Comparison of ENCODE assay signal across 7 cellular contexts in genomic region chr7:112940314-112940732, GRCh38.
DNase-seq lines count a peak whose midpoint lies in the region; ATAC-seq and TF ChIP-seq lines count a peak whose summit lies in the region.

No MANE protein-coding gene starts in this region.

- H3K27ac ChIP-seq in SU-DHL-6 (ENCODE audit: low read depth, low read length) (0 out of 2 replicates have a peak overlapping the region, but pooled peaks have one; percentile 38), gastroesophageal sphincter (peak overlapping the region; percentile 79 to 88 (median 82))

- H3K4me1 ChIP-seq in gastroesophageal sphincter = peaks cover 0 to 38% (median 7%) of the 10 kb centered on the region in 3 donors

- peaks cover under 1% of the 10 kb centered on the region; the same call in 1 of the 2 replicates for H3K27me3 ChIP-seq in SU-DHL-6 (ENCODE audit: low read length)
- no peaks in the 10 kb centered on the region for H3K27me3 ChIP-seq in gastroesophageal sphincter

- peak overlapping the region; percentile 100 for H2AFZ ChIP-seq in SU-DHL-6 (ENCODE audit: low read depth, low read length, severe bottlenecking)

- no peaks in the 10 kb centered on the region; the same call in 1 of the 2 replicates for H3K79me2 ChIP-seq in SU-DHL-6 (ENCODE audit: insufficient read depth, low read length)

- no peaks in the 10 kb centered on the region for H3K9me2 ChIP-seq in SU-DHL-6 (replicated peaks; ENCODE audit: insufficient read depth, low read length)

- peak overlapping the region; percentile 92 for H3K4me2 ChIP-seq in SU-DHL-6 (ENCODE audit: low read depth, low read length, poor library complexity, severe bottlenecking)

- TF ChIP-seq EP300 in gastroesophageal sphincter (IDR thresholded peaks at IDR 0.05) = no peak

- ATAC-seq in GM19025 (IDR thresholded peaks at IDR 0.05; ENCODE audit: low read depth, unreplicated experiment) (peak; percentile 28), HG02870 (IDR thresholded peaks at IDR 0.05; ENCODE audit: unreplicated experiment) (peak; percentile 37), gastroesophageal sphincter (peak; percentile 48), sciatic nerve (peak; percentile 70)

- no peaks in the 10 kb centered on the region for H3K36me3 ChIP-seq in SU-DHL-6 (ENCODE audit: low read length)
- no peaks in the 10 kb centered on the region for H3K36me3 ChIP-seq in gastroesophageal sphincter

- H4K20me1 ChIP-seq in SU-DHL-6 (ENCODE audit: low read depth, low read length) = no peaks in the 10 kb centered on the region

- DNase-seq in sciatic nerve (ENCODE audit: low spot score) (no peak), cerebellum (ENCODE audit: low spot score) (no peak), 8988T (no peak)

- intact Hi-C loops in sciatic nerve (cut with DNase I) = no loop called here

- H3K4me3 ChIP-seq in SU-DHL-6 (ENCODE audit: insufficient read depth, low read length, poor library complexity, severe bottlenecking) = peak overlapping the region; percentile 71
- peak overlapping the region; percentile 62 to 71 for H3K4me3 ChIP-seq in gastroesophageal sphincter

- no peaks in the 10 kb centered on the region for H3K9me3 ChIP-seq in SU-DHL-6 (ENCODE audit: insufficient read depth, low read length)
- no peaks in the 10 kb centered on the region for H3K9me3 ChIP-seq in gastroesophageal sphincter

- no peaks in the 10 kb centered on the region for H3F3A ChIP-seq in SU-DHL-6 (ENCODE audit: insufficient read depth)

- no peak for TF ChIP-seq POLR2A in gastroesophageal sphincter (IDR thresholded peaks at IDR 0.05)

- WGBS in gastroesophageal sphincter (ENCODE audit: low coverage in 1 of 2), 2 donors = 4 to 39% methylated on average over 5 to 8 of the region's 8 CpGs

- TF ChIP-seq CTCF in SU-DHL-6 (IDR thresholded peaks at IDR 0.05; ENCODE audit: insufficient read depth, low read length, poor library complexity, severe bottlenecking) (no peak), gastroesophageal sphincter (IDR thresholded peaks at IDR 0.05) (no peak)

- H3K9ac ChIP-seq in SU-DHL-6 (ENCODE audit: low read length) = peak overlapping the region; percentile 67
